In genomic region chr3:57756528-57757401, GRCh38 we compare ENCODE assay signal across 8 cellular contexts. TPM values are rescaled to one million over a fixed set of nuclear protein-coding genes. Genes with fewer than 3 reads are reported as not detected.
DNase-seq lines count a peak whose midpoint lies in the region; ATAC-seq and TF ChIP-seq lines count a peak whose summit lies in the region.

No MANE protein-coding gene starts in this region.

- H3K4me1 Mint-ChIP-seq in neural crest cell, result peaks cover 29% of the 10 kb centered on the region

- H2AFZ ChIP-seq in OCI-LY1 (ENCODE audit: low read length), result no peak overlapping the region

- H3K27ac ChIP-seq in OCI-LY1 (ENCODE audit: low read depth, low read length, poor library complexity, severe bottlenecking) (peak overlapping the region; percentile 33), tibial artery (peak overlapping the region; percentile 87)

- H3K9me3 ChIP-seq in OCI-LY1 (ENCODE audit: low read length), result no peaks in the 10 kb centered on the region
- H3K9me3 ChIP-seq in tibial artery, result no peaks in the 10 kb centered on the region

- H3K9me3 Mint-ChIP-seq in neural crest cell, result no peaks in the 10 kb centered on the region

- peak overlapping the region; percentile 99 for H3K27ac Mint-ChIP-seq in neural crest cell (ENCODE audit: unreplicated experiment)

- H3K36me3 ChIP-seq in OCI-LY1 (ENCODE audit: insufficient read depth, low read length), result peaks cover 32% of the 10 kb centered on the region
- peaks cover 6 to 8% (median 8%) of the 10 kb centered on the region in 3 donors for H3K36me3 ChIP-seq in tibial artery

- H3K4me3 ChIP-seq in OCI-LY1 (ENCODE audit: low read depth, low read length, poor library complexity, severe bottlenecking) (peak overlapping the region; percentile 89), fibroblast of villous mesenchyme (ENCODE audit: low read depth, low read length) (peak overlapping the region; percentile 82), tibial artery (peak overlapping the region; percentile 76 to 84)

- H3F3A ChIP-seq in OCI-LY1 (ENCODE audit: insufficient read depth, low read length), result no peaks in the 10 kb centered on the region

- peaks cover 7% of the 10 kb centered on the region for H3K27me3 Mint-ChIP-seq in neural crest cell (ENCODE audit: low read depth)

- peaks cover 42% of the 10 kb centered on the region for H3K79me2 ChIP-seq in OCI-LY1 (ENCODE audit: insufficient read depth, low read length)

- TF ChIP-seq CTCF in OCI-LY1 (IDR thresholded peaks at IDR 0.05; ENCODE audit: low read length), result no peak
- no peak for TF ChIP-seq CTCF in fibroblast of villous mesenchyme (IDR thresholded peaks at IDR 0.05; ENCODE audit: insufficient read depth, low read depth, low read length)
- no peak for TF ChIP-seq CTCF in neural crest cell (conservative IDR thresholded peaks at IDR 0.05)
- no peak for TF ChIP-seq CTCF in tibial artery (IDR thresholded peaks at IDR 0.05)

- H3K4me2 ChIP-seq in OCI-LY1 (ENCODE audit: low read length), result peak overlapping the region; percentile 99

- no peaks in the 10 kb centered on the region for H4K20me1 ChIP-seq in OCI-LY1 (ENCODE audit: insufficient read depth, low read length)

- peak overlapping the region; percentile 90 for H3K9ac ChIP-seq in OCI-LY1 (ENCODE audit: low read length)

- intact Hi-C loops in tibial artery (cut with DNase I; ENCODE audit: low total_unique reads), result loop anchor here (5.0 kb wide), 2 partner anchors 64 to 159 kb away; partner anchors contain the start of genes ARF4 and DENND6A

- H3K27me3 ChIP-seq in OCI-LY1 (ENCODE audit: insufficient read depth, low read length), result no peaks in the 10 kb centered on the region
- no peaks in the 10 kb centered on the region for H3K27me3 ChIP-seq in tibial artery

- peaks cover 40% of the 10 kb centered on the region for H3K4me1 ChIP-seq in OCI-LY1 (ENCODE audit: insufficient read depth, low read length, severe bottlenecking)
- H3K4me1 ChIP-seq in tibial artery, result peaks cover 0 to 50% (median 18%) of the 10 kb centered on the region in 4 donors

- H3K36me3 Mint-ChIP-seq in neural crest cell (ENCODE audit: low read depth), result peaks cover 6% of the 10 kb centered on the region

- no peaks in the 10 kb centered on the region for H3K9me2 ChIP-seq in OCI-LY1 (ENCODE audit: low read depth, low read length)

- peak overlapping the region; percentile 100 for H3K4me3 Mint-ChIP-seq in neural crest cell

- peak; percentile 35 for ATAC-seq in GM18498 (IDR thresholded peaks at IDR 0.05; ENCODE audit: unreplicated experiment)
- peak; percentile 33 for ATAC-seq in HG02759 (IDR thresholded peaks at IDR 0.05; ENCODE audit: unreplicated experiment)

- peak; percentile 4 for DNase-seq in activated effector memory CD4-positive, alpha-beta T cell treated with Interleukin-2 at 50 U/mL for 16 hours
- peak; percentile 57 for DNase-seq in fibroblast of villous mesenchyme (ENCODE audit: low read depth)
- DNase-seq in neural crest cell (ENCODE audit: low read depth, low spot score), result peak; percentile 35
- DNase-seq in tibial artery, result peak; percentile 70 to 80
- DNase-seq in DMS114 treated with DMSO at 0.1 percent for 48 hours (lab: John Stamatoyannopoulos, UW; ENCODE audit: unreplicated experiment), result no peak

RNA-seq across cellular contexts. Expression of gene SLMAP, which starts 0.7 kb away (rescaled TPM):
- total RNA-seq in fibroblast of villous mesenchyme (77.3 and 82.1 TPM in 2 replicates), neural crest cell (38.6 and 45.7 TPM in 2 replicates)
